ENCODE assay signal across 1 cellular context in genomic region chr1:218459878-218460277, GRCh38.
TF ChIP-seq lines count a peak whose summit lies in the region.

No MANE protein-coding gene starts in this region.

TF ChIP-seq in K562, 482 proteins besides CTCF, POLR2A, EP300 and RAD21:
- TF ChIP-seq CHD7 (IDR thresholded peaks at IDR 0.05; ENCODE audit: low read depth, low read length) = peak; percentile 91
- no peak for TF ChIP-seq SRF (CRISPR knock-in tag; IDR thresholded peaks at IDR 0.05)
- peak; percentile 75 for TF ChIP-seq TEAD4 (IDR thresholded peaks at IDR 0.05; ENCODE audit: low read length)
- no peak for TF ChIP-seq TEAD4 (CRISPR knock-in tag; IDR thresholded peaks at IDR 0.05; ENCODE audit: borderline replicate concordance)
- peak; percentile 89 for TF ChIP-seq FOSL1 (tag; conservative IDR thresholded peaks at IDR 0.05)
- peak; percentile 60 for TF ChIP-seq JUN (IDR thresholded peaks at IDR 0.05; ENCODE audit: borderline replicate concordance, low read depth, low read length)
- TF ChIP-seq JUN (CRISPR knock-in tag; IDR thresholded peaks at IDR 0.05; ENCODE audit: borderline replicate concordance) = no peak
- peak; percentile 83 for TF ChIP-seq ATF3 (IDR thresholded peaks at IDR 0.05)
- no peak for TF ChIP-seq ATF3 (CRISPR knock-in tag; conservative IDR thresholded peaks at IDR 0.05)
- TF ChIP-seq ESRRA (IDR thresholded peaks at IDR 0.05; ENCODE audit: borderline replicate concordance, low read depth) = 0 out of 2 replicates have a peak, but pooled peaks have one; percentile 28
- no peak for TF ChIP-seq ATF1 (CRISPR knock-in tag; IDR thresholded peaks at IDR 0.05)
- TF ChIP-seq ATF1 (tag; IDR thresholded peaks at IDR 0.05) = 0 out of 2 replicates have a peak, but pooled peaks have one; percentile 16
- peak; percentile 89 for TF ChIP-seq JUND (IDR thresholded peaks at IDR 0.05; ENCODE audit: borderline replicate concordance, low read depth, low read length)
- TF ChIP-seq JUND (tag; IDR thresholded peaks at IDR 0.05; ENCODE audit: borderline replicate concordance, low read depth, low read length) = peak; percentile 95; the same call in 2 of the 3 replicates
- TF ChIP-seq POU5F1 (IDR thresholded peaks at IDR 0.05; ENCODE audit: borderline replicate concordance, low read depth, low read length, partially characterized antibody) = no peak
TF ChIP-seq in K562: peak in this region for 8.
